In the genomic region with DNA sequence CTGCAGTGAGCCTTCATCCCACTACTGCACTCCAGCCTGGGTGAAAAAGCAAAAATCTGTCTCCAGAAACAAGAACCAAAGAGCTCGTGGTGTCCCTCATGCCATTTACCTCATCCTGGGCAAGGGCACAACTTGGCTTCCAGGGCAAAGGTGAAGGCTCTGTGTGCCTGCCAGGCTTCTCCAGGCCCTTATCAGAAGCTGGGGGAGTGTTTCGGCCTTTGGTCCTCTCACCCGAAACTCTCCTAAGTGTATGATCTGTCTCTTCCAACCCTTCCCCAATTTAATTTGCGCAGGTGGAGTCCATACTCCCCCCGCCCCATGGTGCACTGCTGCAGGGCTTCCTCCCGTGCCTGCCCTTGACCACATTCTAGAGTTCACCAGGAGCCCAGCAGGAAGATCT, we compare ENCODE assay signal across 10 cellular contexts. TPM values are rescaled to one million over a fixed set of nuclear protein-coding genes. Genes with fewer than 3 reads are reported as not detected.
DNase-seq lines count a peak whose midpoint lies in the region; FAIRE-seq and TF ChIP-seq lines count a peak whose summit lies in the region.
"Had no signal": no experiment of that assay in that cellular context is flagged by ENCODE, and none has a peak within 500 bp of the region (broad histone marks: within the 10 kb centered on the region; RNA-seq: fewer than 3 reads in every experiment).

No MANE protein-coding gene starts in this region.

- POLR2A ChIA-PET in AG04450 (lab: Yijun Ruan, JAX) (no interaction called here), HEK293T (lab: Yijun Ruan, JAX) (no interaction called here)
- POLR2A ChIA-PET in activated CD4-positive, alpha-beta memory T cell treated with anti-CD3 and anti-CD28 coated beads for 36 hours (lab: Charles Lee): no interaction called here

- no peaks in the 10 kb centered on the region for H3K27me3 ChIP-seq in AG04450 (ENCODE audit: control insufficient read depth, insufficient read depth, low read length)

- H3K4me3 Mint-ChIP-seq in activated CD4-positive, alpha-beta memory T cell treated with anti-CD3 and anti-CD28 coated beads for 36 hours: peak overlapping the region; percentile 23

- peaks cover 25 to 38% of the 10 kb centered on the region in 2 donors for H3K36me3 ChIP-seq in kidney (ENCODE audit: control insufficient read depth in 1 of 2, insufficient read depth in 2 of 2, low read length in 2 of 2)

- no peaks in the 10 kb centered on the region for H3K27me3 Mint-ChIP-seq in activated CD4-positive, alpha-beta memory T cell treated with anti-CD3 and anti-CD28 coated beads for 36 hours

- peaks cover 29% of the 10 kb centered on the region for H3K36me3 Mint-ChIP-seq in activated CD4-positive, alpha-beta memory T cell treated with anti-CD3 and anti-CD28 coated beads for 36 hours

- no peak for TF ChIP-seq CTCF in AG04450 (IDR thresholded peaks at IDR 0.05; ENCODE audit: low read depth, low read length)
- no peak for TF ChIP-seq CTCF in kidney (IDR thresholded peaks at IDR 0.05; ENCODE audit: borderline replicate concordance, extremely low read depth, insufficient read depth)

- H3K27ac ChIP-seq in AG04450 (ENCODE audit: low read depth, low read length) (no peak overlapping the region), kidney (ENCODE audit: low read depth in 2 of 2, low read length in 2 of 2) (peak overlapping the region; percentile 25 to 83)
- H3K27ac ChIP-seq: HL-60 had no signal

- peaks cover 49% of the 10 kb centered on the region for H3K4me1 Mint-ChIP-seq in activated CD4-positive, alpha-beta memory T cell treated with anti-CD3 and anti-CD28 coated beads for 36 hours (ENCODE audit: low read depth)

- H3K27ac Mint-ChIP-seq in activated CD4-positive, alpha-beta memory T cell treated with anti-CD3 and anti-CD28 coated beads for 36 hours: peak overlapping the region; percentile 30

- no peak for FAIRE-seq in kidney (lab: Jason Lieb, UNC)
- no peak for FAIRE-seq in GM12891 (lab: Jason Lieb, UNC)

- CTCF ChIA-PET in AG04450 (lab: Charles Lee): interaction anchor here (0.7 to 1.4 kb wide), 2 partner anchors 11 to 35 kb away, joined by 3 to 4 read pairs; no protein-coding TSS in a partner anchor
- CTCF ChIA-PET in activated CD4-positive, alpha-beta memory T cell treated with anti-CD3 and anti-CD28 coated beads for 36 hours (lab: Charles Lee): interaction anchor here (0.6 to 0.9 kb wide), 3 partner anchors 10 to 62 kb away, joined by 3 read pairs; no protein-coding TSS in a partner anchor
- CTCF ChIA-PET in HEK293T (lab: Yijun Ruan, JAX): interaction anchor here (0.7 to 0.9 kb wide), 2 partner anchors 24 to 41 kb away, joined by 3 to 8 read pairs; no protein-coding TSS in a partner anchor

- H3K9ac ChIP-seq in kidney (ENCODE audit: low read length in 2 of 2): peak overlapping the region in 1 of 2 donors; percentile 80

- H3K9me3 ChIP-seq in AG04450 (ENCODE audit: control insufficient read depth, insufficient read depth, low read length) (no peaks in the 10 kb centered on the region; the same call in 1 of the 2 replicates), kidney (ENCODE audit: control insufficient read depth in 1 of 2, low read length in 2 of 2) (no peaks in the 10 kb centered on the region)

- DNase-seq in AG04450 (ENCODE audit: low read depth, low spot score) (no peak), kidney (peak; percentile 37), HEK293T (ENCODE audit: extremely low spot score) (no peak), GM12891 (ENCODE audit: insufficient read length, low spot score) (no peak), germinal center (ENCODE audit: low spot score) (no peak)
- no peak for DNase-seq in activated CD4-positive, alpha-beta memory T cell treated with anti-CD3 and anti-CD28 coated beads for 36 hours
- DNase-seq: DMS 273 treated with DMSO at 0.1 percent for 48 hours, NCI-H2227 treated with DMSO at 0.1 percent for 48 hours had no signal

- H3K4me3 ChIP-seq in AG04450 (ENCODE audit: low read depth, low read length): peak overlapping the region; percentile 96
- H3K4me3 ChIP-seq in kidney (ENCODE audit: low read length in 2 of 2): peak overlapping the region; percentile 53 to 96

- peaks cover 24 to 26% of the 10 kb centered on the region in 2 donors for H3K4me1 ChIP-seq in kidney (ENCODE audit: control insufficient read depth in 1 of 2, insufficient read depth in 1 of 2, low read depth in 1 of 2, low read length in 2 of 2)

- H3K9me3 Mint-ChIP-seq in activated CD4-positive, alpha-beta memory T cell treated with anti-CD3 and anti-CD28 coated beads for 36 hours: no peaks in the 10 kb centered on the region

- intact Hi-C loops in activated CD4-positive, alpha-beta memory T cell treated with anti-CD3 and anti-CD28 coated beads for 36 hours (cut with micrococcal nuclease): no loop called here
- intact Hi-C loops in kidney (cut with DNase I): no loop called here

- TF ChIP-seq POLR2A in GM12891 (IDR thresholded peaks at IDR 0.05; ENCODE audit: low read depth, low read length): no peak

TF ChIP-seq in HEK293T, 16 proteins besides CTCF, POLR2A, EP300 and RAD21:
- no peak for TF ChIP-seq HDGF (IDR thresholded peaks at IDR 0.05; ENCODE audit: borderline replicate concordance)
- TF ChIP-seq ELF4 (IDR thresholded peaks at IDR 0.05): no peak
- no peak for TF ChIP-seq FOXK2 (IDR thresholded peaks at IDR 0.05)
- no peak for TF ChIP-seq FOXM1 (IDR thresholded peaks at IDR 0.05; ENCODE audit: borderline replicate concordance)
- no peak for TF ChIP-seq TARDBP (IDR thresholded peaks at IDR 0.05)
- no peak for TF ChIP-seq ARNT (IDR thresholded peaks at IDR 0.05)
- TF ChIP-seq SP1 (IDR thresholded peaks at IDR 0.05): no peak
- no peak for TF ChIP-seq CTBP1 (IDR thresholded peaks at IDR 0.05; ENCODE audit: borderline replicate concordance)

TF ChIP-seq in GM12891, 5 proteins besides CTCF, POLR2A, EP300 and RAD21:
- TF ChIP-seq POU2F2 (IDR thresholded peaks at IDR 0.05; ENCODE audit: low read depth, low read length): no peak
- TF ChIP-seq POLR2AphosphoS5 (IDR thresholded peaks at IDR 0.05; ENCODE audit: low read depth, low read length): no peak
- no peak for TF ChIP-seq PAX5 (IDR thresholded peaks at IDR 0.05; ENCODE audit: insufficient read depth, low read length, severe bottlenecking)
- no peak for TF ChIP-seq TAF1 (IDR thresholded peaks at IDR 0.05; ENCODE audit: low read depth, low read length)
- no peak for TF ChIP-seq SPI1 (IDR thresholded peaks at IDR 0.05; ENCODE audit: low read depth, low read length)

RNA-seq across cellular contexts. Expression of a gene that starts 1.1 kb away (rescaled TPM):
- polyA plus RNA-seq in AG04450 (2011; rRNA removed): 20.7 and 24.9 TPM in 2 replicates
- polyA minus RNA-seq in AG04450 (2011; rRNA and poly(A)+ RNA removed): 20.5 and 27.5 TPM in 2 replicates
- total RNA-seq in activated CD4-positive, alpha-beta memory T cell treated with anti-CD3 and anti-CD28 coated beads for 36 hours: 10 to 100 TPM; 32.5 to 32.7 TPM
- 72.1 TPM for total RNA-seq in kidney
- polyA plus RNA-seq in kidney (ENCODE audit: insufficient read depth, low read depth, low replicate concordance): 76.9 TPM
- polyA plus RNA-seq in GM12891 (2012; ENCODE audit: low read depth, missing spikeins): 11.6 TPM

RNA-seq across cellular contexts. Expression of a gene that starts 2.3 kb away (rescaled TPM):
- polyA plus RNA-seq in AG04450 (2011; rRNA removed): 131 and 166 TPM in 2 replicates
- polyA minus RNA-seq in AG04450 (2011; rRNA and poly(A)+ RNA removed): 118 and 145 TPM in 2 replicates
- total RNA-seq in activated CD4-positive, alpha-beta memory T cell treated with anti-CD3 and anti-CD28 coated beads for 36 hours: 100 to 1,000 TPM; 195 to 204 TPM
- total RNA-seq in kidney: 71.2 TPM
- polyA plus RNA-seq in kidney (ENCODE audit: insufficient read depth, low read depth, low replicate concordance): 284 TPM
- 140 TPM for polyA plus RNA-seq in GM12891 (2012; ENCODE audit: low read depth, missing spikeins)

RNA-seq across cellular contexts. Expression of a gene that starts 11.1 kb away (rescaled TPM):
- polyA plus RNA-seq in AG04450 (2011; rRNA removed): 1.9 and 2.7 TPM in 2 replicates
- polyA minus RNA-seq in AG04450 (2011; rRNA and poly(A)+ RNA removed): 0.65 and 1.1 TPM in 2 replicates
- total RNA-seq in activated CD4-positive, alpha-beta memory T cell treated with anti-CD3 and anti-CD28 coated beads for 36 hours: under 1 TPM; 0.48 to 0.65 TPM
- 90.9 TPM for total RNA-seq in kidney
- 14.3 TPM for polyA plus RNA-seq in kidney (ENCODE audit: insufficient read depth, low read depth, low replicate concordance)
- polyA plus RNA-seq in GM12891 (2012; ENCODE audit: low read depth, missing spikeins): 2.7 TPM

RNA-seq across cellular contexts. Expression of a gene that starts 17.8 kb away (rescaled TPM):
- polyA plus RNA-seq in AG04450 (2011; rRNA removed): not detected in 2 replicates
- not detected in 2 replicates for polyA minus RNA-seq in AG04450 (2011; rRNA and poly(A)+ RNA removed)
- not detected for total RNA-seq in activated CD4-positive, alpha-beta memory T cell treated with anti-CD3 and anti-CD28 coated beads for 36 hours
- total RNA-seq in kidney: 1,188 TPM
- polyA plus RNA-seq in kidney (ENCODE audit: insufficient read depth, low read depth, low replicate concordance): 1,180 TPM
- polyA plus RNA-seq in GM12891 (2012; ENCODE audit: low read depth, missing spikeins): not detected
- total RNA-seq: temporal lobe had no signal

RNA-seq across cellular contexts. Expression of a gene that starts 24.6 kb away (rescaled TPM):
- polyA plus RNA-seq in AG04450 (2011; rRNA removed): 0.06 and 0.12 TPM in 2 replicates
- 0.05 TPM in 1 of 2 replicates, not detected in the other for polyA minus RNA-seq in AG04450 (2011; rRNA and poly(A)+ RNA removed)
- 1 to 10 TPM; 1.6 to 3.0 TPM for total RNA-seq in activated CD4-positive, alpha-beta memory T cell treated with anti-CD3 and anti-CD28 coated beads for 36 hours
- total RNA-seq in kidney: 2.1 TPM
- polyA plus RNA-seq in kidney (ENCODE audit: insufficient read depth, low read depth, low replicate concordance): 7.8 TPM
- polyA plus RNA-seq in GM12891 (2012; ENCODE audit: low read depth, missing spikeins): 0.50 TPM

Comparison
In these comparisons a context has a peak if more than half of its experiments do, and no peak if none do; other contexts are left out.
1. RNA of a gene that starts 11.1 kb away (total RNA-seq): 90.9 TPM in kidney (single experiment); 0.48 to 0.65 TPM in activated CD4-positive, alpha-beta memory T cell treated with anti-CD3 and anti-CD28 coated beads for 36 hours; every median in the first group is over 10 times any median in the second.